Comparison of ENCODE assay signal across 1 cellular context in the genomic region with DNA sequence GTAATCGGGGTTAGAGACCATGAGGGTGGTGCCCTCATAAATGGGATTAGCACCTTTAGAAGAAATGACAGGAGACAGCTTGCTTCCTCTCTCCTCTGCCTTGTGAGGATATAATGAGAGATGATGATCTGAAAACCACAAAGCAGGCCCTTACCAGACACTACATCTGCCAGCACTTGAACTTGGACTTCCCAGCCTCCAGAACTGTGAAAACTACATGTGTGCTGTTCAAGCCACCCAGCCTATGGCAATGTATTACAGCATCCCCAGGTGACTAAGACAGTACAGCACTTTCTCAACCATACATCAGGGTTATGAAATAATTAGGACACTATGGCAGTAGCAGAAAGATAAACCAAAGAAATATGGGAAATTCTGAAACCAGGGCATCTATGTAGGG.
TF ChIP-seq lines count a peak whose summit lies in the region.

No MANE protein-coding gene starts in this region.

TF ChIP-seq in SK-N-SH, 30 proteins besides CTCF, POLR2A, EP300 and RAD21 (continued from another document):
- TF ChIP-seq, protein P1, sequence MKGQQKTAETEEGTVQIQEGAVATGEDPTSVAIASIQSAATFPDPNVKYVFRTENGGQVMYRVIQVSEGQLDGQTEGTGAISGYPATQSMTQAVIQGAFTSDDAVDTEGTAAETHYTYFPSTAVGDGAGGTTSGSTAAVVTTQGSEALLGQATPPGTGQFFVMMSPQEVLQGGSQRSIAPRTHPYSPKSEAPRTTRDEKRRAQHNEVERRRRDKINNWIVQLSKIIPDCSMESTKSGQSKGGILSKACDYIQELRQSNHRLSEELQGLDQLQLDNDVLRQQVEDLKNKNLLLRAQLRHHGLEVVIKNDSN (IDR thresholded peaks at IDR 0.05; ENCODE audit: borderline replicate concordance, low read depth) = no peak
- TF ChIP-seq, protein P2, sequence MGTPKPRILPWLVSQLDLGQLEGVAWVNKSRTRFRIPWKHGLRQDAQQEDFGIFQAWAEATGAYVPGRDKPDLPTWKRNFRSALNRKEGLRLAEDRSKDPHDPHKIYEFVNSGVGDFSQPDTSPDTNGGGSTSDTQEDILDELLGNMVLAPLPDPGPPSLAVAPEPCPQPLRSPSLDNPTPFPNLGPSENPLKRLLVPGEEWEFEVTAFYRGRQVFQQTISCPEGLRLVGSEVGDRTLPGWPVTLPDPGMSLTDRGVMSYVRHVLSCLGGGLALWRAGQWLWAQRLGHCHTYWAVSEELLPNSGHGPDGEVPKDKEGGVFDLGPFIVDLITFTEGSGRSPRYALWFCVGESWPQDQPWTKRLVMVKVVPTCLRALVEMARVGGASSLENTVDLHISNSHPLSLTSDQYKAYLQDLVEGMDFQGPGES (IDR thresholded peaks at IDR 0.05; ENCODE audit: low read depth, low read length) = no peak
- TF ChIP-seq NFIC (IDR thresholded peaks at IDR 0.05; ENCODE audit: borderline replicate concordance) = no peak
- no peak for TF ChIP-seq TAF1 (IDR thresholded peaks at IDR 0.05; ENCODE audit: borderline replicate concordance, low read depth, low read length)
- no peak for TF ChIP-seq JUND (IDR thresholded peaks at IDR 0.05)
- no peak for TF ChIP-seq POLR2AphosphoS5 (IDR thresholded peaks at IDR 0.05; ENCODE audit: low read depth, low read length)
- no peak for TF ChIP-seq FOSL2 (IDR thresholded peaks at IDR 0.05; ENCODE audit: borderline replicate concordance, low read depth)
- no peak for TF ChIP-seq EZH2phosphoT487 (IDR thresholded peaks at IDR 0.05; ENCODE audit: borderline replicate concordance, low read depth)
- no peak for TF ChIP-seq RCOR1 (IDR thresholded peaks at IDR 0.05; ENCODE audit: low read length)
TF ChIP-seq in SK-N-SH: peak in this region for 0.
